Comparison of ENCODE assay signal across 19 cellular contexts in the genomic region with DNA sequence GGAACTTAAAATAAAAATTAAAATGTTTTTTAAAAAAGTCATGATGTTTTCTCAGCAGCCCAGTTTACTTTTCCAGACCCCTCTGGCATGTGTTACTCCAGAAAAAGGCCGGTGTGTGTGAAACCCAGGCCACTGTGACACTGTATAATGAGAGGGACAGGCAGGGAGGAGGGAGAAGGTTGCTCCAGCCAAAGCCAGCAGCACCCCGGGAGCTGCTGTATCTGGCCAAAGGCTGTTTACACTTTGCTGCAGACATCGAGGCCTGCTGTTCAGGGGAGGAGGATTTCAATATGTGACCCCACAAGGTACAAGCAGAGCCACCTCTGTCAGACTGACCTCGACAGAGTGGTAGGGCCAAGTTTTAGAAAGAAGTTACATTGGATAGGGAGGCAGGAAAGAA. TPM values are rescaled to one million over a fixed set of nuclear protein-coding genes. Genes with fewer than 3 reads are reported as not detected.
A peak's percentile ranks its signal among the peaks of the same experiment; 100 is the strongest.
DNase-seq lines count a peak whose midpoint lies in the region; TF ChIP-seq lines count a peak whose summit lies in the region.
"Had no signal": no experiment of that assay in that cellular context is flagged by ENCODE, and none has a peak within 500 bp of the region (broad histone marks: within the 10 kb centered on the region; RNA-seq: fewer than 3 reads in every experiment).

No MANE protein-coding gene starts in this region.

- 62% methylated on average over 4 of the region's 4 CpGs for WGBS in mammary epithelial cell (ENCODE audit: low coverage, missing lambda C conversion rate)
- no CpG with 5 or more reads among the region's 4 CpGs for WGBS in neuronal stem cell (ENCODE audit: extremely low coverage in 2 of 2, insufficient read length in 2 of 2, insufficient replicate concordance in 1 of 2), 2 donors

- no peaks in the 10 kb centered on the region for H3K36me3 ChIP-seq in mammary epithelial cell (ENCODE audit: insufficient read depth, low read length)
- no peaks in the 10 kb centered on the region for H3K36me3 ChIP-seq in neuronal stem cell (replicated peaks in 1 of 2; ENCODE audit: control insufficient read depth in 2 of 2, insufficient read depth in 2 of 2, low read length in 2 of 2)
- H3K36me3 ChIP-seq in uterus, result no peaks in the 10 kb centered on the region
- no peaks in the 10 kb centered on the region for H3K36me3 ChIP-seq in HAP-1 (replicated peaks)
- H3K36me3 ChIP-seq: Peyer's patch had no signal

- H3K79me1 ChIP-seq in neuronal stem cell (ENCODE audit: low read depth, low read length), result no peaks in the 10 kb centered on the region

- H3K27ac Mint-ChIP-seq in MCF 10A (ENCODE audit: low read depth, unreplicated experiment), result no peak overlapping the region
- H3K27ac Mint-ChIP-seq in chondrocyte (ENCODE audit: unreplicated experiment), result peak overlapping the region; percentile 87
- H3K27ac Mint-ChIP-seq: GM23338 had no signal

- POLR2A ChIA-PET in MCF 10A (lab: Yijun Ruan, JAX), result no interaction called here

- H3K4me3 ChIP-seq in mammary epithelial cell (replicated peaks in 1 of 3; ENCODE audit: insufficient read depth in 1 of 3, low read depth in 2 of 3, low read length in 3 of 3), result no peak overlapping the region
- no peak overlapping the region for H3K4me3 ChIP-seq in neuronal stem cell (ENCODE audit: low read length in 2 of 2)
- H3K4me3 ChIP-seq in uterus, result no peak overlapping the region
- no peak overlapping the region for H3K4me3 ChIP-seq in HAP-1
- H3K4me3 ChIP-seq: GM23338, Peyer's patch had no signal

- H3K9me3 ChIP-seq in mammary epithelial cell (replicated peaks; ENCODE audit: insufficient read depth, low read length), result no peaks in the 10 kb centered on the region
- no peaks in the 10 kb centered on the region for H3K9me3 ChIP-seq in neuronal stem cell (replicated peaks in 1 of 2; ENCODE audit: control insufficient read depth in 2 of 2, insufficient read depth in 1 of 2, low read depth in 1 of 2, low read length in 2 of 2)
- H3K9me3 ChIP-seq in uterus, result no peaks in the 10 kb centered on the region
- no peaks in the 10 kb centered on the region for H3K9me3 ChIP-seq in HAP-1
- H3K9me3 ChIP-seq: Peyer's patch had no signal

- H4K8ac ChIP-seq in neuronal stem cell (ENCODE audit: low read depth, low read length), result no peak overlapping the region

- dilution Hi-C loops in mammary epithelial cell (cut with HindIII; ENCODE audit: low sequenced_read_pairs), result no loop called here

- no peak for TF ChIP-seq CTCF in mammary epithelial cell (conservative IDR thresholded peaks at IDR 0.05 in 1 of 2, IDR thresholded peaks at IDR 0.05 in 1 of 2; ENCODE audit: extremely low read depth in 1 of 2, insufficient read depth in 1 of 2, low read depth in 1 of 2, low read length in 2 of 2)
- no peak for TF ChIP-seq CTCF in MCF 10A (IDR thresholded peaks at IDR 0.05; ENCODE audit: unreplicated experiment)
- no peak for TF ChIP-seq CTCF in chondrocyte (IDR thresholded peaks at IDR 0.05)
- no peak for TF ChIP-seq CTCF in uterus (IDR thresholded peaks at IDR 0.05)

- H3K9ac ChIP-seq in mammary epithelial cell (ENCODE audit: insufficient read depth, low read length) (no peak overlapping the region), neuronal stem cell (ENCODE audit: low read depth, low read length, poor library complexity) (no peak overlapping the region)

- intact Hi-C loops in mammary epithelial cell (cut with micrococcal nuclease) (no loop called here), MCF 10A (cut with micrococcal nuclease) (no loop called here), uterus (cut with DNase I; ENCODE audit: low total_unique reads) (no loop called here)

- H3K36me3 Mint-ChIP-seq in MCF 10A (ENCODE audit: insufficient read depth, unreplicated experiment) (no peaks in the 10 kb centered on the region), chondrocyte (ENCODE audit: low read depth) (peaks cover 2% of the 10 kb centered on the region)

- H2BK12ac ChIP-seq in neuronal stem cell (ENCODE audit: low read length), result no peak overlapping the region

- H3K4me2 ChIP-seq in mammary epithelial cell (ENCODE audit: insufficient read depth, low read depth, low read length), result no peak overlapping the region
- H3K4me2 ChIP-seq in neuronal stem cell (ENCODE audit: insufficient read depth, low read length, poor library complexity, severe bottlenecking), result no peak overlapping the region
- H3K4me2 ChIP-seq: GM23338 had no signal

- no peak overlapping the region for H4K91ac ChIP-seq in neuronal stem cell (ENCODE audit: low read depth, low read length, poor library complexity)

- H3K27me3 ChIP-seq in mammary epithelial cell (ENCODE audit: insufficient read depth, low read length), result no peaks in the 10 kb centered on the region
- H3K27me3 ChIP-seq in neuronal stem cell (ENCODE audit: control insufficient read depth in 3 of 3, insufficient read depth in 3 of 3, low read depth in 1 of 3, low read length in 3 of 3), result no peaks in the 10 kb centered on the region
- H3K27me3 ChIP-seq in uterus, result no peaks in the 10 kb centered on the region
- no peaks in the 10 kb centered on the region for H3K27me3 ChIP-seq in HAP-1 (ENCODE audit: low read depth)
- H3K27me3 ChIP-seq: Peyer's patch had no signal

- no peak overlapping the region for H3K14ac ChIP-seq in neuronal stem cell (ENCODE audit: low read length)

- H2BK5ac ChIP-seq in neuronal stem cell (ENCODE audit: low read length), result no peak overlapping the region

- H3K4me1 Mint-ChIP-seq in MCF 10A (ENCODE audit: insufficient read depth, unreplicated experiment) (peaks cover 9% of the 10 kb centered on the region), chondrocyte (ENCODE audit: low read depth) (peaks cover 40% of the 10 kb centered on the region)
- H3K4me1 Mint-ChIP-seq: GM23338 had no signal

- CTCF ChIA-PET in mammary epithelial cell (lab: Charles Lee; ENCODE audit: low non-redundant PET), result no interaction called here
- CTCF ChIA-PET in MCF 10A (lab: Yijun Ruan, JAX), result no interaction called here

- no peak for TF ChIP-seq POLR2A in uterus (IDR thresholded peaks at IDR 0.05)

- no peak overlapping the region for H3K27ac ChIP-seq in mammary epithelial cell (ENCODE audit: insufficient read depth, low read depth, low read length)
- H3K27ac ChIP-seq in neuronal stem cell (replicated peaks; ENCODE audit: low read length), result no peak overlapping the region
- peak overlapping the region; percentile 75 to 91 for H3K27ac ChIP-seq in uterus
- H3K27ac ChIP-seq: C4-2B had no signal

- DNase-seq in mammary epithelial cell (no peak), MCF 10A (ENCODE audit: unreplicated experiment) (no peak), chondrocyte (ENCODE audit: low spot score) (no peak), neuronal stem cell (ENCODE audit: low spot score) (no peak), uterus (no peak), RKO (ENCODE audit: low spot score) (no peak), NOMO-1 treated with dmso at 0.1 percent for 144 hours (lab: John Stamatoyannopoulos, UW; ENCODE audit: unreplicated experiment) (no peak), HAP-1 (ENCODE audit: low spot score in 2 of 2) (no peak)
- DNase-seq: COR-L47, DMS153, EL, MM.1S, NCI-H1105, NCI-H1694 treated with DMSO at 0.1 percent for 48 hours, NCI-H774, Peyer's patch, SHP77 treated with DMSO at 0.1 percent for 48 hours had no signal

- H3K4me3 Mint-ChIP-seq in MCF 10A (ENCODE audit: unreplicated experiment), result no peak overlapping the region
- no peak overlapping the region for H3K4me3 Mint-ChIP-seq in chondrocyte (ENCODE audit: unreplicated experiment)
- H3K4me3 Mint-ChIP-seq: GM23338 had no signal

- no peaks in the 10 kb centered on the region for H4K20me1 ChIP-seq in mammary epithelial cell (ENCODE audit: insufficient read depth, low read length)

- no peak overlapping the region for H3K23ac ChIP-seq in neuronal stem cell (ENCODE audit: low read depth, low read length, poor library complexity)

- no peak overlapping the region for H3K4ac ChIP-seq in neuronal stem cell (ENCODE audit: low read length)

- BruUV-seq in mammary epithelial cell (replicated peaks; lab: Mats Ljungman, UMichigan), result no TSS peak
- no TSS peak for BruUV-seq in MCF 10A (replicated peaks; lab: Mats Ljungman, UMichigan)

- peak overlapping the region; percentile 2 for H3K18ac ChIP-seq in neuronal stem cell (ENCODE audit: low read length)

- H2AFZ ChIP-seq in mammary epithelial cell (ENCODE audit: low read depth, low read length) (peak overlapping the region; percentile 17), neuronal stem cell (ENCODE audit: low read length) (peak overlapping the region; percentile 76)
- H2AFZ ChIP-seq: GM23338 had no signal

- no peak overlapping the region for H2BK120ac ChIP-seq in neuronal stem cell (ENCODE audit: low read depth, low read length)

- H2AK5ac ChIP-seq in neuronal stem cell (ENCODE audit: low read depth, low read length), result no peak overlapping the region

- no peak overlapping the region for H2BK15ac ChIP-seq in neuronal stem cell (ENCODE audit: low read length)

- no peaks in the 10 kb centered on the region for H3K9me3 Mint-ChIP-seq in MCF 10A (ENCODE audit: unreplicated experiment)
- peaks cover 10% of the 10 kb centered on the region for H3K9me3 Mint-ChIP-seq in chondrocyte (ENCODE audit: low read depth)
- H3K9me3 Mint-ChIP-seq: GM23338 had no signal

- in situ Hi-C loops in mammary epithelial cell (cut with MboI; ENCODE audit: low sequenced_read_pairs in 2 of 2) (no loop called here), HAP-1 (cut with MboI; ENCODE audit: low sequenced_read_pairs) (no loop called here)

- H3K79me2 ChIP-seq in mammary epithelial cell (ENCODE audit: insufficient read depth, low read length), result no peaks in the 10 kb centered on the region

- H3K4me1 ChIP-seq in mammary epithelial cell (ENCODE audit: insufficient read depth, low read length) (peaks cover 12% of the 10 kb centered on the region), neuronal stem cell (ENCODE audit: control insufficient read depth in 2 of 2, insufficient read depth in 1 of 2, low read depth in 1 of 2, low read length in 2 of 2) (no peaks in the 10 kb centered on the region), uterus (peaks cover 0 to 3% of the 10 kb centered on the region in 2 donors), HAP-1 (no peaks in the 10 kb centered on the region)
- H3K4me1 ChIP-seq: Peyer's patch had no signal

- H3K27me3 Mint-ChIP-seq in MCF 10A (ENCODE audit: insufficient read depth, unreplicated experiment), result no peaks in the 10 kb centered on the region
- no peaks in the 10 kb centered on the region for H3K27me3 Mint-ChIP-seq in chondrocyte (ENCODE audit: low read depth)

RNA-seq across cellular contexts. Expression of a gene that starts 41.2 kb away (rescaled TPM):
- total RNA-seq in mammary epithelial cell (1,000 to 10,000 TPM; 1,362 to 2,544 TPM), MCF 10A (2022) (323 and 446 TPM in 2 replicates), chondrocyte (176 to 179 TPM (median 177 TPM) in 3 replicates), uterus (100 to 1,000 TPM; 135 to 636 (median 397) TPM)
- 2,091 TPM for polyA plus RNA-seq in mammary epithelial cell
- polyA minus RNA-seq in mammary epithelial cell, result 2,638 TPM
- 1.6 TPM for polyA plus RNA-seq in neuronal stem cell (2013, experiment 1 of 2)
- polyA plus RNA-seq in neuronal stem cell (2013, experiment 2 of 2), result 0.75 TPM

Comparison
In these comparisons a context has a peak if more than half of its experiments do, and no peak if none do; other contexts are left out.
1. H3K27ac ChIP-seq: peak in uterus (2 of 2); none in mammary epithelial cell (single experiment) and neuronal stem cell (single experiment).